ENCODE assay signal across 8 cellular contexts in genomic region chr17:65055280-65055707, GRCh38. TPM values are rescaled to one million over a fixed set of nuclear protein-coding genes. Genes with fewer than 3 reads are reported as not detected.
DNase-seq lines count a peak whose midpoint lies in the region; ATAC-seq and TF ChIP-seq lines count a peak whose summit lies in the region.

No MANE protein-coding gene starts in this region.

- H2BK5ac ChIP-seq in mesendoderm (ENCODE audit: low read length): no peak overlapping the region

- peak overlapping the region; percentile 87 for H3K27ac ChIP-seq in KMS-11
- H3K27ac ChIP-seq in brain microvascular endothelial cell: no peak overlapping the region
- no peak overlapping the region for H3K27ac ChIP-seq in mesendoderm (ENCODE audit: low read depth, low read length)
- H3K27ac ChIP-seq in uterus: peak overlapping the region; percentile 98 to 100

- in situ Hi-C loops in brain microvascular endothelial cell (cut with HindIII; ENCODE audit: low pct_ligation_motif_present, low sequenced_read_pairs): no loop called here

- no peaks in the 10 kb centered on the region for H3K9me3 Mint-ChIP-seq in activated naive CD4-positive, alpha-beta T cell treated with anti-CD3 and anti-CD28 coated beads for 36 hours

- peaks cover 54% of the 10 kb centered on the region for H3K79me2 ChIP-seq in KMS-11 (ENCODE audit: insufficient read depth, low read depth)
- peaks cover 26% of the 10 kb centered on the region for H3K79me2 ChIP-seq in mesendoderm (ENCODE audit: control insufficient read depth, insufficient read depth, low read length)

- peaks cover 48% of the 10 kb centered on the region for H3K36me3 Mint-ChIP-seq in activated naive CD4-positive, alpha-beta T cell treated with anti-CD3 and anti-CD28 coated beads for 36 hours (ENCODE audit: low read depth)

- H3K23ac ChIP-seq in mesendoderm (ENCODE audit: low read length): peak overlapping the region; percentile 94

- peak overlapping the region; percentile 38 for H3K4me3 ChIP-seq in KMS-11 (IDR thresholded peaks at IDR 0.05; ENCODE audit: insufficient read depth, low read depth, low read length)
- peak overlapping the region; percentile 95 for H3K4me3 ChIP-seq in brain microvascular endothelial cell (ENCODE audit: low read depth, low read length)
- peak overlapping the region; percentile 57 for H3K4me3 ChIP-seq in mesendoderm (ENCODE audit: low read length)
- peak overlapping the region; percentile 86 to 88 for H3K4me3 ChIP-seq in uterus

- no peak overlapping the region for H4K8ac ChIP-seq in mesendoderm (ENCODE audit: low read depth, low read length)

- peaks cover 45% of the 10 kb centered on the region for H3K4me1 Mint-ChIP-seq in activated naive CD4-positive, alpha-beta T cell treated with anti-CD3 and anti-CD28 coated beads for 36 hours (ENCODE audit: low read depth)

- H2AFZ ChIP-seq in KMS-11 (ENCODE audit: low read depth): peak overlapping the region; percentile 32

- no peaks in the 10 kb centered on the region; the same call in 1 of the 2 replicates for H4K20me1 ChIP-seq in KMS-11 (ENCODE audit: insufficient read depth)

- H3K4me2 ChIP-seq in KMS-11 (peak overlapping the region; percentile 90), mesendoderm (ENCODE audit: low read length) (peak overlapping the region; percentile 98)

- TF ChIP-seq POLR2A in uterus (IDR thresholded peaks at IDR 0.05) (no peak), GM18505 (IDR thresholded peaks at IDR 0.05; ENCODE audit: borderline replicate concordance, extremely low read depth, insufficient read depth, insufficient read length) (no peak)

- no peak overlapping the region for H4K5ac ChIP-seq in mesendoderm (ENCODE audit: low read length)

- H3K18ac ChIP-seq in mesendoderm (ENCODE audit: low read length): no peak overlapping the region

- ATAC-seq in GM18505 (IDR thresholded peaks at IDR 0.05; ENCODE audit: unreplicated experiment): no peak

- peak overlapping the region; percentile 91 for H3K4me3 Mint-ChIP-seq in activated naive CD4-positive, alpha-beta T cell treated with anti-CD3 and anti-CD28 coated beads for 36 hours

- no peak overlapping the region for H2BK120ac ChIP-seq in mesendoderm (ENCODE audit: low read depth, low read length)

- peak overlapping the region; percentile 99 for H3K56ac ChIP-seq in mesendoderm (ENCODE audit: low read length)

- H3K27me3 ChIP-seq in KMS-11 (ENCODE audit: insufficient read depth, low read depth) (no peaks in the 10 kb centered on the region), brain microvascular endothelial cell (replicated peaks) (no peaks in the 10 kb centered on the region), mesendoderm (ENCODE audit: insufficient read depth, low read length, poor library complexity) (no peaks in the 10 kb centered on the region), uterus (no peaks in the 10 kb centered on the region)

- TF ChIP-seq CTCF in KMS-11 (conservative IDR thresholded peaks at IDR 0.05; ENCODE audit: low read depth, low read length): no peak
- no peak for TF ChIP-seq CTCF in brain microvascular endothelial cell (IDR thresholded peaks at IDR 0.05; ENCODE audit: low read depth, low read length, missing control alignments)
- no peak for TF ChIP-seq CTCF in uterus (IDR thresholded peaks at IDR 0.05)

- H2BK15ac ChIP-seq in mesendoderm (replicated peaks; ENCODE audit: low read depth): no peak overlapping the region

- H3K36me3 ChIP-seq in KMS-11 (ENCODE audit: insufficient read depth) (peaks cover 14% of the 10 kb centered on the region; the same call in 1 of the 2 replicates), brain microvascular endothelial cell (replicated peaks) (peaks cover 22% of the 10 kb centered on the region), mesendoderm (ENCODE audit: control insufficient read depth, insufficient read depth, low read length) (no peaks in the 10 kb centered on the region), uterus (no peaks in the 10 kb centered on the region)

- CTCF ChIA-PET in activated naive CD4-positive, alpha-beta T cell treated with anti-CD3 and anti-CD28 coated beads for 36 hours (lab: Charles Lee): interaction anchor here (0.9 to 1.2 kb wide), 2 partner anchors 11 to 27 kb away, joined by 5 to 7 read pairs; no protein-coding TSS in a partner anchor

- H3K4ac ChIP-seq in mesendoderm (ENCODE audit: low read depth, low read length): no peak overlapping the region

- H2AK5ac ChIP-seq in mesendoderm (ENCODE audit: low read length): peak overlapping the region; percentile 18

- peak overlapping the region; percentile 94 for H3K27ac Mint-ChIP-seq in activated naive CD4-positive, alpha-beta T cell treated with anti-CD3 and anti-CD28 coated beads for 36 hours

- H3K4me1 ChIP-seq in KMS-11 (ENCODE audit: low read depth, poor library complexity, severe bottlenecking) (peaks cover 33% of the 10 kb centered on the region), mesendoderm (ENCODE audit: control insufficient read depth, low read depth, low read length) (peaks cover 6% of the 10 kb centered on the region), uterus (peaks cover 8 to 12% of the 10 kb centered on the region in 2 donors)

- H3K9ac ChIP-seq in KMS-11: peak overlapping the region; percentile 85; the same call in 1 of the 2 replicates
- peak overlapping the region; percentile 77 for H3K9ac ChIP-seq in mesendoderm (ENCODE audit: low read length)

- DNase-seq in activated naive CD4-positive, alpha-beta T cell treated with anti-CD3 and anti-CD28 coated beads for 36 hours: peak; percentile 41
- DNase-seq in activated naive CD4-positive, alpha-beta T cell (lab: John Stamatoyannopoulos, UW): no peak
- DNase-seq in brain microvascular endothelial cell: no peak
- no peak for DNase-seq in mesendoderm
- no peak for DNase-seq in uterus
- no peak for DNase-seq in NCI-H446 treated with DMSO at 0.1 percent for 48 hours (lab: John Stamatoyannopoulos, UW)

- intact Hi-C loops in activated naive CD4-positive, alpha-beta T cell treated with anti-CD3 and anti-CD28 coated beads for 36 hours (cut with micrococcal nuclease): loop anchor here (1.0 to 10.0 kb wide), 4 partner anchors 14 to 550 kb away; partner anchors contain the start of genes CEP95, DDX5 and RGS9
- intact Hi-C loops in uterus (cut with DNase I; ENCODE audit: low total_unique reads): no loop called here

- H3K27me3 Mint-ChIP-seq in activated naive CD4-positive, alpha-beta T cell treated with anti-CD3 and anti-CD28 coated beads for 36 hours (ENCODE audit: low read depth): no peaks in the 10 kb centered on the region

- WGBS in mesendoderm (ENCODE audit: extremely low coverage, insufficient coverage, low lambda C conversion rate): no CpG with 5 or more reads among the region's 7 CpGs

- no peaks in the 10 kb centered on the region for H3K9me3 ChIP-seq in uterus

- H3K79me1 ChIP-seq in mesendoderm (ENCODE audit: low read length): peaks cover 11% of the 10 kb centered on the region

RNA-seq across cellular contexts. Expression of gene GNA13, which starts 1.2 kb away (rescaled TPM):
- total RNA-seq in activated naive CD4-positive, alpha-beta T cell treated with anti-CD3 and anti-CD28 coated beads for 36 hours: 10 to 100 TPM; 42.4 to 44.9 TPM
- 38.2 TPM for polyA plus RNA-seq in mesendoderm (2013, experiment 1 of 2)
- 37.3 TPM for polyA plus RNA-seq in mesendoderm (2013, experiment 2 of 2)
- 100 to 1,000 TPM in 1 of 4 donors, 10 to 100 TPM in 3; 20.2 to 103 (median 51.0) TPM for total RNA-seq in uterus

Comparison
In these comparisons a context has a peak if more than half of its experiments do, and no peak if none do; other contexts are left out.
1. H3K27ac ChIP-seq: peak in KMS-11 (single experiment) and uterus (2 of 2); none in brain microvascular endothelial cell (single experiment) and mesendoderm (single experiment).
2. H3K4me3 ChIP-seq: peak in every context shown above with its lines; median percentile 95 in brain microvascular endothelial cell; 87 in uterus; 57 in mesendoderm; 38 in KMS-11.